22 cellular contexts compared by ENCODE assay signal in genomic region chr9:133612051-133612450, GRCh38. TPM values are rescaled to one million over a fixed set of nuclear protein-coding genes. Genes with fewer than 3 reads are reported as not detected.
"Had no signal": no experiment of that assay in that cellular context is flagged by ENCODE, and none has a peak within 500 bp of the region (broad histone marks: within the 10 kb centered on the region; RNA-seq: fewer than 3 reads in every experiment).

No MANE protein-coding gene starts in this region.

- FAIRE-seq: HepG2, RCC 7860 had no signal

- DNase-seq: IMR-90, Karpas-422, KG1, MG63, NCI-H1092, NCI-H1436, NCI-H187, NCI-H2029, NCI-H2081 treated with DMSO at 0.1 percent for 48 hours, NCI-H226, NCI-H446, NCI-H510A, NCI-H524 treated with DMSO at 0.1 percent for 48 hours, NCI-H69, NCI-H774, RPMI8226, SHP77 treated with DMSO at 0.1 percent for 48 hours, SJCRH30 had no signal

- H3K9me3 ChIP-seq: MG63 had no signal

- H3K4me3 ChIP-seq: MG63, SJCRH30 had no signal

- H3K36me3 ChIP-seq: MG63, SJCRH30 had no signal

- H3K27ac ChIP-seq: SJCRH30 had no signal

- ATAC-seq: HepG2, SK-N-SH treated with all-trans-retinoic acid at 6 μM for 48 hours had no signal

RNA-seq across cellular contexts. Expression of gene FAM163B, which starts 2.9 kb away (rescaled TPM):
- total RNA-seq: HepG2, HT1080, IMR-90 had no signal
- polyA plus RNA-seq: HepG2, IMR-90 had no signal

RNA-seq across cellular contexts. Expression of gene DBH, which starts 24.1 kb away (rescaled TPM):
- total RNA-seq: HepG2, HT1080, IMR-90 had no signal
- polyA plus RNA-seq: HepG2, IMR-90 had no signal
